1 cellular context compared by ENCODE assay signal in the genomic region with DNA sequence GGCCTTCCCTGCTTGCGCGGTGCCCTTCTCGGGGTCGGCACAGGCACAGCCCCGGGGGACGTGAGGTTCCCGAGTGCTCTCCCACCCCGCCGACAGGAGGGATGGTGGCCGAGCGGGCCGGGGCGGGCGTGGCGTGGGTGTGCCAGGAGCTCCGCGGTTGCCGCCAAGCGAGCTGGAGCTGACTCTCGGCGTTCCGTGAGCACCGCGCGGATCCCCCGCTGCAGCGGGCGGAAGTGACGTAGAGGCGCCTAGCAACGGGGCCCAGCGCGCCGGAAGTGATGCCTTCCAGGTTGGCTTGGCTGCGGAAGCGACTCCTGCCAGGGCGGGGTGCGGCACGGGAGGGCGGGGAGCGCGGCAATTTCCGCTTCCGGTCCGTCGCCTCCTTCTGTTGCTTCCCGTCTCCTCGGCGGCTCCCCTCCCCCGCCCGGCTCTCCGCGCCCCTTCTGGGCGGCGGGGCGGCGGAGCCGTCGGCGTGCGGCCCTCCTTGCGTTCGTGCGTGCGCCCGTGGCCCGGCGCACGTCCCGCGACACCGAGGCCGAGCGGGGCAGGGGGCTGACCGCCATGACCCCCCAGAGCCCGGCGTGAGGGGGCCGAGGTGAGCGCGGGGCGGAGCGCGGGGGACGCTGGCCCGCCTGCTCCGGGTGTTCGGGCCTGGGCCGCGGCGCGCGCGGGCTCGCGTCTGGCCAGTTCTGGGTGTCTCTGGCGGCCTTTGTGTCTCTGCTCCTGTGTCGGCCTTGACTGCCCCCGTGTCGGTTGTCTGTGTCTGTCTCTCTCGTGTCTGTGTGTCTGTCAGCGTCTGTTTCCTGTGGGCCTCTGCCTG.
A peak's percentile ranks its signal among the peaks of the same experiment; 100 is the strongest.
TF ChIP-seq lines count a peak whose summit lies in the region.

A gene (plus strand): TSS at position 386 of the 820 bp plus-strand sequence. CDS start 3,402 bp downstream, outside the sequence.

TF ChIP-seq in HepG2, 621 proteins besides CTCF, POLR2A, EP300 and RAD21 (continued from another document and continues in another):
- TF ChIP-seq, protein P1, sequence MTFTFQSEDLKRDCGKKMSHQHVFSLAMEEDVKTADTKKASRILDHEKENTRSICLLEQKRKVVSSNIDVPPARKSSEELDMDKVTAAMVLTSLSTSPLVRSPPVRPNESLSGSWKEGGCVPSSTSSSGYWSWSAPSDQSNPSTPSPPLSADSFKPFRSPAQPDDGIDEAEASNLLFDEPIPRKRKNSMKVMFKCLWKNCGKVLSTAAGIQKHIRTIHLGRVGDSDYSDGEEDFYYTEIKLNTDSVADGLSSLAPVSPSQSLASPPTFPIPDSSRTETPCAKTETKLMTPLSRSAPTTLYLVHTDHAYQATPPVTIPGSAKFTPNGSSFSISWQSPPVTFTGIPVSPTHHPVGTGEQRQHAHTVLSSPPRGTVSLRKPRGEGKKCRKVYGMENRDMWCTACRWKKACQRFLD (CRISPR knock-in tag; IDR thresholded peaks at IDR 0.05; ENCODE audit: borderline replicate concordance), result no peak
- TF ChIP-seq ZNF747 (CRISPR knock-in tag; IDR thresholded peaks at IDR 0.05; ENCODE audit: borderline replicate concordance) (peak; percentile 22; the same call in 1 of the 2 replicates), KDM5B (CRISPR knock-in tag; IDR thresholded peaks at IDR 0.05; ENCODE audit: borderline replicate concordance) (peak; percentile 48; the same call in 1 of the 2 replicates), NFKB2 (CRISPR knock-in tag; IDR thresholded peaks at IDR 0.05; ENCODE audit: borderline replicate concordance) (peak; percentile 74; the same call in 1 of the 2 replicates), ZNF33B (CRISPR knock-in tag; IDR thresholded peaks at IDR 0.05) (no peak), ZNF180 (CRISPR knock-in tag; IDR thresholded peaks at IDR 0.05; ENCODE audit: borderline replicate concordance, low read depth) (no peak), KDM4B (CRISPR knock-in tag; IDR thresholded peaks at IDR 0.05) (peak; percentile 33; the same call in 1 of the 2 replicates), ZNF124 (CRISPR knock-in tag; IDR thresholded peaks at IDR 0.05) (no peak), RFX5 (IDR thresholded peaks at IDR 0.05; ENCODE audit: low read depth, low read length) (peak; percentile 81), ZNF614 (CRISPR knock-in tag; IDR thresholded peaks at IDR 0.05; ENCODE audit: borderline replicate concordance) (peak; percentile 55; the same call in 1 of the 2 replicates), TBP (CRISPR knock-in tag; IDR thresholded peaks at IDR 0.05) (no peak), ZNF235 (CRISPR knock-in tag; IDR thresholded peaks at IDR 0.05; ENCODE audit: borderline replicate concordance) (no peak), MLLT10 (CRISPR knock-in tag; IDR thresholded peaks at IDR 0.05) (no peak), RFXAP (CRISPR knock-in tag; IDR thresholded peaks at IDR 0.05; ENCODE audit: borderline replicate concordance) (peak; percentile 39; the same call in 1 of the 2 replicates), ZNF75D (CRISPR knock-in tag; IDR thresholded peaks at IDR 0.05; ENCODE audit: borderline replicate concordance) (no peak)
- TF ChIP-seq, protein P2, sequence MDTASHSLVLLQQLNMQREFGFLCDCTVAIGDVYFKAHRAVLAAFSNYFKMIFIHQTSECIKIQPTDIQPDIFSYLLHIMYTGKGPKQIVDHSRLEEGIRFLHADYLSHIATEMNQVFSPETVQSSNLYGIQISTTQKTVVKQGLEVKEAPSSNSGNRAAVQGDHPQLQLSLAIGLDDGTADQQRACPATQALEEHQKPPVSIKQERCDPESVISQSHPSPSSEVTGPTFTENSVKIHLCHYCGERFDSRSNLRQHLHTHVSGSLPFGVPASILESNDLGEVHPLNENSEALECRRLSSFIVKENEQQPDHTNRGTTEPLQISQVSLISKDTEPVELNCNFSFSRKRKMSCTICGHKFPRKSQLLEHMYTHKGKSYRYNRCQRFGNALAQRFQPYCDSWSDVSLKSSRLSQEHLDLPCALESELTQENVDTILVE (CRISPR knock-in tag; IDR thresholded peaks at IDR 0.05), result peak; percentile 89
- TF ChIP-seq, protein P3, sequence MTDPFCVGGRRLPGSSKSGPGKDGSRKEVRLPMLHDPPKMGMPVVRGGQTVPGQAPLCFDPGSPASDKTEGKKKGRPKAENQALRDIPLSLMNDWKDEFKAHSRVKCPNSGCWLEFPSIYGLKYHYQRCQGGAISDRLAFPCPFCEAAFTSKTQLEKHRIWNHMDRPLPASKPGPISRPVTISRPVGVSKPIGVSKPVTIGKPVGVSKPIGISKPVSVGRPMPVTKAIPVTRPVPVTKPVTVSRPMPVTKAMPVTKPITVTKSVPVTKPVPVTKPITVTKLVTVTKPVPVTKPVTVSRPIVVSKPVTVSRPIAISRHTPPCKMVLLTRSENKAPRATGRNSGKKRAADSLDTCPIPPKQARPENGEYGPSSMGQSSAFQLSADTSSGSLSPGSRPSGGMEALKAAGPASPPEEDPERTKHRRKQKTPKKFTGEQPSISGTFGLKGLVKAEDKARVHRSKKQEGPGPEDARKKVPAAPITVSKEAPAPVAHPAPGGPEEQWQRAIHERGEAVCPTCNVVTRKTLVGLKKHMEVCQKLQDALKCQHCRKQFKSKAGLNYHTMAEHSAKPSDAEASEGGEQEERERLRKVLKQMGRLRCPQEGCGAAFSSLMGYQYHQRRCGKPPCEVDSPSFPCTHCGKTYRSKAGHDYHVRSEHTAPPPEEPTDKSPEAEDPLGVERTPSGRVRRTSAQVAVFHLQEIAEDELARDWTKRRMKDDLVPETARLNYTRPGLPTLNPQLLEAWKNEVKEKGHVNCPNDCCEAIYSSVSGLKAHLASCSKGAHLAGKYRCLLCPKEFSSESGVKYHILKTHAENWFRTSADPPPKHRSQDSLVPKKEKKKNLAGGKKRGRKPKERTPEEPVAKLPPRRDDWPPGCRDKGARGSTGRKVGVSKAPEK (CRISPR knock-in tag; IDR thresholded peaks at IDR 0.05; ENCODE audit: borderline replicate concordance), result no peak
- TF ChIP-seq, protein P4, sequence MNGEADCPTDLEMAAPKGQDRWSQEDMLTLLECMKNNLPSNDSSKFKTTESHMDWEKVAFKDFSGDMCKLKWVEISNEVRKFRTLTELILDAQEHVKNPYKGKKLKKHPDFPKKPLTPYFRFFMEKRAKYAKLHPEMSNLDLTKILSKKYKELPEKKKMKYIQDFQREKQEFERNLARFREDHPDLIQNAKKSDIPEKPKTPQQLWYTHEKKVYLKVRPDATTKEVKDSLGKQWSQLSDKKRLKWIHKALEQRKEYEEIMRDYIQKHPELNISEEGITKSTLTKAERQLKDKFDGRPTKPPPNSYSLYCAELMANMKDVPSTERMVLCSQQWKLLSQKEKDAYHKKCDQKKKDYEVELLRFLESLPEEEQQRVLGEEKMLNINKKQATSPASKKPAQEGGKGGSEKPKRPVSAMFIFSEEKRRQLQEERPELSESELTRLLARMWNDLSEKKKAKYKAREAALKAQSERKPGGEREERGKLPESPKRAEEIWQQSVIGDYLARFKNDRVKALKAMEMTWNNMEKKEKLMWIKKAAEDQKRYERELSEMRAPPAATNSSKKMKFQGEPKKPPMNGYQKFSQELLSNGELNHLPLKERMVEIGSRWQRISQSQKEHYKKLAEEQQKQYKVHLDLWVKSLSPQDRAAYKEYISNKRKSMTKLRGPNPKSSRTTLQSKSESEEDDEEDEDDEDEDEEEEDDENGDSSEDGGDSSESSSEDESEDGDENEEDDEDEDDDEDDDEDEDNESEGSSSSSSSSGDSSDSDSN (CRISPR knock-in tag; IDR thresholded peaks at IDR 0.05), result peak; percentile 81
- TF ChIP-seq, protein P5, sequence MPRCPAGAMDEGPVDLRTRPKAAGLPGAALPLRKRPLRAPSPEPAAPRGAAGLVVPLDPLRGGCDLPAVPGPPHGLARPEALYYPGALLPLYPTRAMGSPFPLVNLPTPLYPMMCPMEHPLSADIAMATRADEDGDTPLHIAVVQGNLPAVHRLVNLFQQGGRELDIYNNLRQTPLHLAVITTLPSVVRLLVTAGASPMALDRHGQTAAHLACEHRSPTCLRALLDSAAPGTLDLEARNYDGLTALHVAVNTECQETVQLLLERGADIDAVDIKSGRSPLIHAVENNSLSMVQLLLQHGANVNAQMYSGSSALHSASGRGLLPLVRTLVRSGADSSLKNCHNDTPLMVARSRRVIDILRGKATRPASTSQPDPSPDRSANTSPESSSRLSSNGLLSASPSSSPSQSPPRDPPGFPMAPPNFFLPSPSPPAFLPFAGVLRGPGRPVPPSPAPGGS (CRISPR knock-in tag; IDR thresholded peaks at IDR 0.05), result peak; percentile 55; the same call in 1 of the 2 replicates
- TF ChIP-seq, protein P6, sequence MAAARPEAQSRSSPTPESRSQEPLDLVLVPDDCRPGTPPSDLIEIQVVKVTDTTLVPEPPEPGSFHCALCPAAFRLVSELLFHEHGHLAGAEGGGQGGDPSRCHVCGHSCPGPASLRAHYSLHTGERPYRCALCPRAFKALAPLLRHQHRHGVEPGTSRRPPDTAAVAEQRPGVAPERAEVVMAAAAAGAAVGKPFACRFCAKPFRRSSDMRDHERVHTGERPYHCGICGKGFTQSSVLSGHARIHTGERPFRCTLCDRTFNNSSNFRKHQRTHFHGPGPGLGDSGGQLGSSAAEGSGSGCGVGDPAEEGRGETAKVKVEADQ (CRISPR knock-in tag; IDR thresholded peaks at IDR 0.05; ENCODE audit: borderline replicate concordance), result peak; percentile 86; the same call in 1 of the 2 replicates
- TF ChIP-seq, protein P7, sequence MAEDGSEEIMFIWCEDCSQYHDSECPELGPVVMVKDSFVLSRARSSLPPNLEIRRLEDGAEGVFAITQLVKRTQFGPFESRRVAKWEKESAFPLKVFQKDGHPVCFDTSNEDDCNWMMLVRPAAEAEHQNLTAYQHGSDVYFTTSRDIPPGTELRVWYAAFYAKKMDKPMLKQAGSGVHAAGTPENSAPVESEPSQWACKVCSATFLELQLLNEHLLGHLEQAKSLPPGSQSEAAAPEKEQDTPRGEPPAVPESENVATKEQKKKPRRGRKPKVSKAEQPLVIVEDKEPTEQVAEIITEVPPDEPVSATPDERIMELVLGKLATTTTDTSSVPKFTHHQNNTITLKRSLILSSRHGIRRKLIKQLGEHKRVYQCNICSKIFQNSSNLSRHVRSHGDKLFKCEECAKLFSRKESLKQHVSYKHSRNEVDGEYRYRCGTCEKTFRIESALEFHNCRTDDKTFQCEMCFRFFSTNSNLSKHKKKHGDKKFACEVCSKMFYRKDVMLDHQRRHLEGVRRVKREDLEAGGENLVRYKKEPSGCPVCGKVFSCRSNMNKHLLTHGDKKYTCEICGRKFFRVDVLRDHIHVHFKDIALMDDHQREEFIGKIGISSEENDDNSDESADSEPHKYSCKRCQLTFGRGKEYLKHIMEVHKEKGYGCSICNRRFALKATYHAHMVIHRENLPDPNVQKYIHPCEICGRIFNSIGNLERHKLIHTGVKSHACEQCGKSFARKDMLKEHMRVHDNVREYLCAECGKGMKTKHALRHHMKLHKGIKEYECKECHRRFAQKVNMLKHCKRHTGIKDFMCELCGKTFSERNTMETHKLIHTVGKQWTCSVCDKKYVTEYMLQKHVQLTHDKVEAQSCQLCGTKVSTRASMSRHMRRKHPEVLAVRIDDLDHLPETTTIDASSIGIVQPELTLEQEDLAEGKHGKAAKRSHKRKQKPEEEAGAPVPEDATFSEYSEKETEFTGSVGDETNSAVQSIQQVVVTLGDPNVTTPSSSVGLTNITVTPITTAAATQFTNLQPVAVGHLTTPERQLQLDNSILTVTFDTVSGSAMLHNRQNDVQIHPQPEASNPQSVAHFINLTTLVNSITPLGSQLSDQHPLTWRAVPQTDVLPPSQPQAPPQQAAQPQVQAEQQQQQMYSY (CRISPR knock-in tag; IDR thresholded peaks at IDR 0.05), result no peak
- TF ChIP-seq, protein P8, sequence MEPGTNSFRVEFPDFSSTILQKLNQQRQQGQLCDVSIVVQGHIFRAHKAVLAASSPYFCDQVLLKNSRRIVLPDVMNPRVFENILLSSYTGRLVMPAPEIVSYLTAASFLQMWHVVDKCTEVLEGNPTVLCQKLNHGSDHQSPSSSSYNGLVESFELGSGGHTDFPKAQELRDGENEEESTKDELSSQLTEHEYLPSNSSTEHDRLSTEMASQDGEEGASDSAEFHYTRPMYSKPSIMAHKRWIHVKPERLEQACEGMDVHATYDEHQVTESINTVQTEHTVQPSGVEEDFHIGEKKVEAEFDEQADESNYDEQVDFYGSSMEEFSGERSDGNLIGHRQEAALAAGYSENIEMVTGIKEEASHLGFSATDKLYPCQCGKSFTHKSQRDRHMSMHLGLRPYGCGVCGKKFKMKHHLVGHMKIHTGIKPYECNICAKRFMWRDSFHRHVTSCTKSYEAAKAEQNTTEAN (CRISPR knock-in tag; conservative IDR thresholded peaks at IDR 0.05), result peak; percentile 38; the same call in 1 of the 2 replicates
- TF ChIP-seq, protein P9, sequence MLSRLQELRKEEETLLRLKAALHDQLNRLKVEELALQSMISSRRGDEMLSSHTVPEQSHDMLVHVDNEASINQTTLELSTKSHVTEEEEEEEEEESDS (CRISPR knock-in tag; IDR thresholded peaks at IDR 0.05; ENCODE audit: borderline replicate concordance), result no peak
- TF ChIP-seq, protein P10, sequence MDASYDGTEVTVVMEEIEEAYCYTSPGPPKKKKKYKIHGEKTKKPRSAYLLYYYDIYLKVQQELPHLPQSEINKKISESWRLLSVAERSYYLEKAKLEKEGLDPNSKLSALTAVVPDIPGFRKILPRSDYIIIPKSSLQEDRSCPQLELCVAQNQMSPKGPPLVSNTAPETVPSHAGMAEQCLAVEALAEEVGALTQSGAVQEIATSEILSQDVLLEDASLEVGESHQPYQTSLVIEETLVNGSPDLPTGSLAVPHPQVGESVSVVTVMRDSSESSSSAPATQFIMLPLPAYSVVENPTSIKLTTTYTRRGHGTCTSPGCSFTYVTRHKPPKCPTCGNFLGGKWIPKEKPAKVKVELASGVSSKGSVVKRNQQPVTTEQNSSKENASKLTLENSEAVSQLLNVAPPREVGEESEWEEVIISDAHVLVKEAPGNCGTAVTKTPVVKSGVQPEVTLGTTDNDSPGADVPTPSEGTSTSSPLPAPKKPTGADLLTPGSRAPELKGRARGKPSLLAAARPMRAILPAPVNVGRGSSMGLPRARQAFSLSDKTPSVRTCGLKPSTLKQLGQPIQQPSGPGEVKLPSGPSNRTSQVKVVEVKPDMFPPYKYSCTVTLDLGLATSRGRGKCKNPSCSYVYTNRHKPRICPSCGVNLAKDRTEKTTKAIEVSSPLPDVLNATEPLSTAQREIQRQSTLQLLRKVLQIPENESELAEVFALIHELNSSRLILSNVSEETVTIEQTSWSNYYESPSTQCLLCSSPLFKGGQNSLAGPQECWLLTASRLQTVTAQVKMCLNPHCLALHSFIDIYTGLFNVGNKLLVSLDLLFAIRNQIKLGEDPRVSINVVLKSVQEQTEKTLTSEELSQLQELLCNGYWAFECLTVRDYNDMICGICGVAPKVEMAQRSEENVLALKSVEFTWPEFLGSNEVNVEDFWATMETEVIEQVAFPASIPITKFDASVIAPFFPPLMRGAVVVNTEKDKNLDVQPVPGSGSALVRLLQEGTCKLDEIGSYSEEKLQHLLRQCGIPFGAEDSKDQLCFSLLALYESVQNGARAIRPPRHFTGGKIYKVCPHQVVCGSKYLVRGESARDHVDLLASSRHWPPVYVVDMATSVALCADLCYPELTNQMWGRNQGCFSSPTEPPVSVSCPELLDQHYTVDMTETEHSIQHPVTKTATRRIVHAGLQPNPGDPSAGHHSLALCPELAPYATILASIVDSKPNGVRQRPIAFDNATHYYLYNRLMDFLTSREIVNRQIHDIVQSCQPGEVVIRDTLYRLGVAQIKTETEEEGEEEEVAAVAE (CRISPR knock-in tag; IDR thresholded peaks at IDR 0.05; ENCODE audit: borderline replicate concordance), result peak; percentile 63; the same call in 1 of the 2 replicates
